8 cellular contexts compared by ENCODE assay signal in genomic region chr12:75208851-75209781, GRCh38. TPM values are rescaled to one million over a fixed set of nuclear protein-coding genes. Genes with fewer than 3 reads are reported as not detected.
DNase-seq lines count a peak whose midpoint lies in the region; ATAC-seq and TF ChIP-seq lines count a peak whose summit lies in the region.

No MANE protein-coding gene starts in this region.

- TF ChIP-seq CTCF in AG04450 (IDR thresholded peaks at IDR 0.05; ENCODE audit: low read depth, low read length): no peak
- TF ChIP-seq CTCF in left lung (IDR thresholded peaks at IDR 0.05): no peak

- intact Hi-C loops in left lung (cut with DNase I): no loop called here

- H3K9me3 ChIP-seq in AG04450 (ENCODE audit: control insufficient read depth, insufficient read depth, low read length): peaks cover 5% of the 10 kb centered on the region; the same call in 1 of the 2 replicates
- no peaks in the 10 kb centered on the region for H3K9me3 ChIP-seq in HUES6 (ENCODE audit: control insufficient read depth, insufficient read depth, low read depth, low read length)
- H3K9me3 ChIP-seq in left lung: no peaks in the 10 kb centered on the region

- H3K36me3 ChIP-seq in HUES6 (ENCODE audit: control insufficient read depth, insufficient read depth, low read length) (no peaks in the 10 kb centered on the region), left lung (no peaks in the 10 kb centered on the region)

- POLR2A ChIA-PET in AG04450 (lab: Yijun Ruan, JAX): no interaction called here

- CTCF ChIA-PET in AG04450 (lab: Charles Lee): no interaction called here

- H3K9ac ChIP-seq in HUES6 (ENCODE audit: low read length): no peak overlapping the region

- H3K4me3 ChIP-seq in AG04450 (ENCODE audit: low read depth, low read length): no peak overlapping the region
- H3K4me3 ChIP-seq in HUES6 (ENCODE audit: low read depth, low read length): peak overlapping the region; percentile 65
- no peak overlapping the region for H3K4me3 ChIP-seq in left lung

- ATAC-seq in left lung: peak; percentile 66
- ATAC-seq in GM18870 (IDR thresholded peaks at IDR 0.05; ENCODE audit: unreplicated experiment): no peak
- no peak for ATAC-seq in GM19035 (IDR thresholded peaks at IDR 0.05; ENCODE audit: unreplicated experiment)
- no peak for ATAC-seq in GM21390 (IDR thresholded peaks at IDR 0.05; ENCODE audit: unreplicated experiment)

- DNase-seq in AG04450 (ENCODE audit: low read depth, low spot score) (peak; percentile 1), left lung (peak in 1 of 2 donors; percentile 68), cerebellar cortex (ENCODE audit: low spot score) (no peak)

- peaks cover 46% of the 10 kb centered on the region for H3K27me3 ChIP-seq in AG04450 (ENCODE audit: control insufficient read depth, insufficient read depth, low read length)
- peaks cover 73% of the 10 kb centered on the region for H3K27me3 ChIP-seq in HUES6 (ENCODE audit: control insufficient read depth, insufficient read depth, low read length)
- peaks cover 38 to 63% of the 10 kb centered on the region in 2 donors for H3K27me3 ChIP-seq in left lung

- no peak overlapping the region for H3K27ac ChIP-seq in AG04450 (ENCODE audit: low read depth, low read length)
- H3K27ac ChIP-seq in HUES6 (ENCODE audit: low read depth, low read length): no peak overlapping the region
- peak overlapping the region; percentile 44 for H3K27ac ChIP-seq in angular gyrus (ENCODE audit: low read depth, low read length)
- H3K27ac ChIP-seq in left lung: no peak overlapping the region

- H3K4me1 ChIP-seq in HUES6 (ENCODE audit: control insufficient read depth, insufficient read depth, low read length) (0 out of 2 replicates have a peak, but pooled peaks cover 7% of the 10 kb centered on the region), left lung (no peaks in the 10 kb centered on the region)

RNA-seq across cellular contexts. Expression of gene KCNC2, which starts 0.5 kb away (rescaled TPM):
- not detected in 2 replicates for polyA plus RNA-seq in AG04450 (2011; rRNA removed)
- not detected in 2 replicates for polyA minus RNA-seq in AG04450 (2011; rRNA and poly(A)+ RNA removed)
- total RNA-seq in left lung: not detected
